In genomic region chr4:129583868-129584267, GRCh38 we compare ENCODE assay signal across 18 cellular contexts.
DNase-seq lines count a peak whose midpoint lies in the region; ATAC-seq and TF ChIP-seq lines count a peak whose summit lies in the region.
"Had no signal": no experiment of that assay in that cellular context is flagged by ENCODE, and none has a peak within 500 bp of the region (broad histone marks: within the 10 kb centered on the region; RNA-seq: fewer than 3 reads in every experiment).

No MANE protein-coding gene starts in this region.

- BruUV-seq in PC-9 (replicated peaks; lab: Mats Ljungman, UMichigan), result no TSS peak

- H3F3A ChIP-seq in PC-9 (ENCODE audit: insufficient read depth, low read depth), result no peaks in the 10 kb centered on the region

- no peak overlapping the region for H2BK12ac ChIP-seq in mesenchymal stem cell (ENCODE audit: low read length in 2 of 2)

- CTCF ChIA-PET in PC-9 (lab: Charles Lee), result no interaction called here

- ATAC-seq in HG02852 (IDR thresholded peaks at IDR 0.05; ENCODE audit: unreplicated experiment) (no peak), HG03280 (IDR thresholded peaks at IDR 0.05; ENCODE audit: unreplicated experiment) (no peak), GM21723 (IDR thresholded peaks at IDR 0.05; ENCODE audit: unreplicated experiment) (no peak)
- ATAC-seq: SK-N-SH treated with all-trans-retinoic acid at 6 μM for 48 hours had no signal

- H2AFZ ChIP-seq in mesenchymal stem cell (ENCODE audit: low read depth, low read length) (no peak overlapping the region), PC-9 (no peak overlapping the region)

- TF ChIP-seq CTCF in AG09319 (IDR thresholded peaks at IDR 0.05; ENCODE audit: low read depth, low read length) (no peak), coronary artery (IDR thresholded peaks at IDR 0.05) (no peak), PC-9 (conservative IDR thresholded peaks at IDR 0.05) (no peak)

- H3K4me1 ChIP-seq in mesenchymal stem cell (ENCODE audit: control insufficient read depth, insufficient read depth, low read depth, low read length) (no peaks in the 10 kb centered on the region), PC-9 (replicated peaks; ENCODE audit: insufficient read depth) (no peaks in the 10 kb centered on the region)
- H3K4me1 ChIP-seq: esophagus squamous epithelium, tibial artery had no signal

- H4K20me1 ChIP-seq in PC-9 (ENCODE audit: insufficient read depth), result no peaks in the 10 kb centered on the region

- H3K9ac ChIP-seq in mesenchymal stem cell (ENCODE audit: low read length), result peak overlapping the region; percentile 72

- H2AK5ac ChIP-seq in mesenchymal stem cell (ENCODE audit: low read length, severe bottlenecking), result no peak overlapping the region

- H3K18ac ChIP-seq in mesenchymal stem cell (ENCODE audit: low read depth in 1 of 2, low read length in 2 of 2), result no peak overlapping the region

- POLR2A ChIA-PET in PC-9 (lab: Charles Lee; ENCODE audit: unreplicated experiment), result no interaction called here

- H3K4ac ChIP-seq in mesenchymal stem cell (ENCODE audit: low read depth in 1 of 2, low read length in 2 of 2), result no peak overlapping the region

- H2BK120ac ChIP-seq in mesenchymal stem cell (ENCODE audit: low read depth, low read length), result no peak overlapping the region

- H3K79me1 ChIP-seq in mesenchymal stem cell (replicated peaks; ENCODE audit: low read length, poor library complexity, severe bottlenecking), result no peaks in the 10 kb centered on the region

- H3K9me3 ChIP-seq in mesenchymal stem cell (ENCODE audit: control insufficient read depth, low read length), result peaks cover 21% of the 10 kb centered on the region
- no peaks in the 10 kb centered on the region for H3K9me3 ChIP-seq in PC-9 (ENCODE audit: insufficient read depth, low read depth)
- H3K9me3 ChIP-seq: esophagus squamous epithelium had no signal

- H3K9me2 ChIP-seq in PC-9 (ENCODE audit: insufficient read depth), result no peaks in the 10 kb centered on the region

- H2BK5ac ChIP-seq in mesenchymal stem cell (ENCODE audit: low read depth, low read length, poor library complexity, severe bottlenecking), result no peak overlapping the region

- no peak overlapping the region for H3K4me2 ChIP-seq in mesenchymal stem cell (ENCODE audit: low read length, poor library complexity, severe bottlenecking)
- H3K4me2 ChIP-seq in PC-9, result no peak overlapping the region

- H3K27me3 ChIP-seq in mesenchymal stem cell (ENCODE audit: control insufficient read depth in 1 of 2, insufficient read depth in 1 of 2, low read length in 2 of 2) (no peaks in the 10 kb centered on the region), PC-9 (ENCODE audit: insufficient read depth, low read depth) (no peaks in the 10 kb centered on the region)
- H3K27me3 ChIP-seq: esophagus squamous epithelium, tibial artery had no signal

- no peaks in the 10 kb centered on the region for H3K79me2 ChIP-seq in PC-9 (ENCODE audit: low read depth)

- WGBS in mesenchymal stem cell, result 25% methylated on average over 2 of the region's 2 CpGs

- H2BK15ac ChIP-seq in mesenchymal stem cell (ENCODE audit: low read depth, poor library complexity, severe bottlenecking), result no peak overlapping the region

- H3K4me3 ChIP-seq in coronary artery (no peak overlapping the region), mesenchymal stem cell (ENCODE audit: insufficient read depth in 1 of 2, low read depth in 1 of 2, low read length in 2 of 2) (no peak overlapping the region), PC-9 (no peak overlapping the region)
- H3K4me3 ChIP-seq: esophagus squamous epithelium, tibial artery had no signal

- no peak overlapping the region for H3K27ac ChIP-seq in coronary artery
- no peak overlapping the region for H3K27ac ChIP-seq in mesenchymal stem cell (ENCODE audit: low read length, poor library complexity, severe bottlenecking)
- no peak overlapping the region for H3K27ac ChIP-seq in PC-9
- H3K27ac ChIP-seq: esophagus squamous epithelium, tibial artery had no signal

- H4K91ac ChIP-seq in mesenchymal stem cell (ENCODE audit: low read length), result no peak overlapping the region

- DNase-seq in AG09319 (ENCODE audit: extremely low read depth, low read depth) (peak; percentile 22), MV-4-11 (lab: John Stamatoyannopoulos, UW) (peak; percentile 80), coronary artery (ENCODE audit: low spot score) (peak; percentile 62), mesenchymal stem cell (no peak), PC-9 (no peak)
- DNase-seq: activated naive CD8-positive, alpha-beta T cell treated with anti-CD3 and anti-CD28 coated beads, Interleukin-2, amount 10 ng/mL, durations not matched to agents 7 days and 5 days; DMS153; esophagus squamous epithelium; Karpas-422; midbrain; NCI-H2029 treated with DMSO at 0.1 percent for 48 hours; posterior cingulate gyrus; stimulated activated CD8-positive, alpha-beta memory T cell treated with anti-CD3 and anti-CD28 coated beads, Interleukin-4, amount 100 ng/mL, for 48 hours had no signal

- H3K23ac ChIP-seq in mesenchymal stem cell (ENCODE audit: low read length in 2 of 2), result no peak overlapping the region

- H3K36me3 ChIP-seq in mesenchymal stem cell (ENCODE audit: control insufficient read depth in 1 of 2, insufficient read depth in 2 of 2, low read depth in 1 of 2, low read length in 2 of 2), result no peaks in the 10 kb centered on the region
- H3K36me3 ChIP-seq in PC-9 (ENCODE audit: low read depth), result no peaks in the 10 kb centered on the region
- H3K36me3 ChIP-seq: esophagus squamous epithelium, tibial artery had no signal

- H3K14ac ChIP-seq in mesenchymal stem cell (ENCODE audit: low read length in 2 of 2), result no peak overlapping the region

- H4K8ac ChIP-seq in mesenchymal stem cell (ENCODE audit: low read length), result no peak overlapping the region

- intact Hi-C loops in PC-9 (cut with micrococcal nuclease; ENCODE audit: unreplicated experiment), result no loop called here

Comparison
In these comparisons a context has a peak if more than half of its experiments do, and no peak if none do; other contexts are left out.
1. DNase-seq: peak in AG09319 (single experiment), MV-4-11 (single experiment) and coronary artery (single experiment); none in mesenchymal stem cell (single experiment) and PC-9 (0 of 2).